In genomic region chr10:24209421-24209770, GRCh38 we compare ENCODE assay signal across 9 cellular contexts. TPM values are rescaled to one million over a fixed set of nuclear protein-coding genes. Genes with fewer than 3 reads are reported as not detected.
DNase-seq lines count a peak whose midpoint lies in the region; ATAC-seq, FAIRE-seq and TF ChIP-seq lines count a peak whose summit lies in the region.
"Had no signal": no experiment of that assay in that cellular context is flagged by ENCODE, and none has a peak within 500 bp of the region (broad histone marks: within the 10 kb centered on the region; RNA-seq: fewer than 3 reads in every experiment).

No MANE protein-coding gene starts in this region.

- H3K4me1 ChIP-seq in adipocyte (ENCODE audit: control insufficient read depth, insufficient read depth, low read length) = peaks cover 27% of the 10 kb centered on the region

- peak; percentile 33 for ATAC-seq in HG03565 (IDR thresholded peaks at IDR 0.05; ENCODE audit: unreplicated experiment)
- ATAC-seq: K562 had no signal

- H3K4me1 Mint-ChIP-seq in stimulated activated naive CD8-positive, alpha-beta T cell treated with anti-CD3 and anti-CD28 coated beads, Interleukin-15, Interleukin-2, amounts not matched to agents 100 ng/mL and 50 ng/mL, for 24 hours (ENCODE audit: low read depth) = peaks cover 35% of the 10 kb centered on the region

- peaks cover 3% of the 10 kb centered on the region for H3K9me3 Mint-ChIP-seq in stimulated activated naive CD8-positive, alpha-beta T cell treated with anti-CD3 and anti-CD28 coated beads, Interleukin-15, Interleukin-2, amounts not matched to agents 100 ng/mL and 50 ng/mL, for 24 hours

- H3K36me3 ChIP-seq in BJ (ENCODE audit: control insufficient read depth, insufficient read depth, low read length) (no peaks in the 10 kb centered on the region), adipocyte (ENCODE audit: control insufficient read depth, insufficient read depth, low read length, severe bottlenecking) (no peaks in the 10 kb centered on the region), kidney epithelial cell (ENCODE audit: control insufficient read depth, insufficient read depth, low read length) (no peaks in the 10 kb centered on the region)

- no peaks in the 10 kb centered on the region for H3K27me3 ChIP-seq in BJ (ENCODE audit: control insufficient read depth, insufficient read depth, low read length)
- no peaks in the 10 kb centered on the region for H3K27me3 ChIP-seq in adipocyte (replicated peaks; ENCODE audit: control insufficient read depth, insufficient read depth, low read length)
- H3K27me3 ChIP-seq in kidney epithelial cell (ENCODE audit: control insufficient read depth, insufficient read depth, low read length) = no peaks in the 10 kb centered on the region

- H3K9me3 ChIP-seq in adipocyte (ENCODE audit: control insufficient read depth, low read length) = no peaks in the 10 kb centered on the region

- H3K4me3 ChIP-seq in BJ (ENCODE audit: low read depth, low read length) (peak overlapping the region; percentile 32), adipocyte (ENCODE audit: low read length) (peak overlapping the region; percentile 85), kidney epithelial cell (ENCODE audit: low read depth, low read length) (peak overlapping the region; percentile 54)
- H3K4me3 ChIP-seq: K562 had no signal

- peak overlapping the region; percentile 80 for H3K9ac ChIP-seq in adipocyte (ENCODE audit: low read length)

- peak; percentile 69 for FAIRE-seq in GM19239 (lab: Jason Lieb, UNC)
- FAIRE-seq: K562 had no signal

- H3K27me3 Mint-ChIP-seq in stimulated activated naive CD8-positive, alpha-beta T cell treated with anti-CD3 and anti-CD28 coated beads, Interleukin-15, Interleukin-2, amounts not matched to agents 100 ng/mL and 50 ng/mL, for 24 hours = peaks cover 59% of the 10 kb centered on the region

- POLR2A ChIA-PET in BJ (lab: Charles Lee) = interaction anchor here (0.5 kb wide), 1 partner anchor 717 kb away, joined by 3 read pairs; no protein-coding TSS in a partner anchor

- no peaks in the 10 kb centered on the region for H3K36me3 Mint-ChIP-seq in stimulated activated naive CD8-positive, alpha-beta T cell treated with anti-CD3 and anti-CD28 coated beads, Interleukin-15, Interleukin-2, amounts not matched to agents 100 ng/mL and 50 ng/mL, for 24 hours (ENCODE audit: low read depth)

- H3K27ac Mint-ChIP-seq in stimulated activated naive CD8-positive, alpha-beta T cell treated with anti-CD3 and anti-CD28 coated beads, Interleukin-15, Interleukin-2, amounts not matched to agents 100 ng/mL and 50 ng/mL, for 24 hours = peak overlapping the region; percentile 88

- CTCF ChIA-PET in BJ (lab: Yijun Ruan, JAX) = interaction anchor here (0.6 to 1.7 kb wide), 6 partner anchors 29 to 310 kb away, joined by 3 to 7 read pairs (median 3); no protein-coding TSS in a partner anchor

- intact Hi-C loops in posterior cingulate gyrus (cut with DNase I) = loop anchor here (5.0 kb wide), 1 partner anchor 308 kb away; no protein-coding TSS in a partner anchor

- DNase-seq in BJ (ENCODE audit: low read depth) (peak; percentile 19), GM19239 (ENCODE audit: insufficient read length, low spot score) (no peak), adipocyte (ENCODE audit: low read depth) (peak; percentile 29), kidney epithelial cell (ENCODE audit: low read depth) (no peak), NCI-H1694 treated with DMSO at 0.1 percent for 48 hours (lab: John Stamatoyannopoulos, UW) (no peak), posterior cingulate gyrus (no peak)

- TF ChIP-seq CTCF in BJ (IDR thresholded peaks at IDR 0.05; ENCODE audit: insufficient read depth, low read depth, low read length) (no peak), kidney epithelial cell (IDR thresholded peaks at IDR 0.05; ENCODE audit: insufficient read depth, low read length, poor library complexity, severe bottlenecking) (no peak)

- H3K4me3 Mint-ChIP-seq in stimulated activated naive CD8-positive, alpha-beta T cell treated with anti-CD3 and anti-CD28 coated beads, Interleukin-15, Interleukin-2, amounts not matched to agents 100 ng/mL and 50 ng/mL, for 24 hours = peak overlapping the region; percentile 76

RNA-seq across cellular contexts. Expression of gene KIAA1217, which starts 0.5 kb away (rescaled TPM):
- polyA plus RNA-seq in BJ (2011; rRNA removed) = 1.3 and 2.2 TPM in 2 replicates
- polyA minus RNA-seq in BJ (2011; rRNA and poly(A)+ RNA removed) = 2.3 and 4.7 TPM in 2 replicates
- 18.9 and 21.5 TPM in 2 replicates for total RNA-seq in kidney epithelial cell
- polyA plus RNA-seq: K562 had no signal

Comparison
In these comparisons a context has a peak if more than half of its experiments do, and no peak if none do; other contexts are left out.
1. DNase-seq: peak in BJ (single experiment) and adipocyte (single experiment); none in GM19239 (single experiment), kidney epithelial cell (single experiment), NCI-H1694 treated with DMSO at 0.1 percent for 48 hours (single experiment) and posterior cingulate gyrus (0 of 10).
2. H3K4me3 ChIP-seq: peak in every context shown above with its lines; median percentile 85 in adipocyte; 54 in kidney epithelial cell; 32 in BJ.